Comparison of ENCODE assay signal across 8 cellular contexts in genomic region chr4:133151301-133151680, GRCh38. TPM values are rescaled to one million over a fixed set of nuclear protein-coding genes. Genes with fewer than 3 reads are reported as not detected.
A peak's percentile ranks its signal among the peaks of the same experiment; 100 is the strongest.
DNase-seq lines count a peak whose midpoint lies in the region; ATAC-seq and TF ChIP-seq lines count a peak whose summit lies in the region.
"Had no signal": no experiment of that assay in that cellular context is flagged by ENCODE, and none has a peak within 500 bp of the region (broad histone marks: within the 10 kb centered on the region; RNA-seq: fewer than 3 reads in every experiment).

No MANE protein-coding gene starts in this region.

- intact Hi-C loops in sigmoid colon (cut with DNase I) = no loop called here

- peaks cover 16 to 47% (median 21%) of the 10 kb centered on the region in 3 donors for H3K27me3 ChIP-seq in sigmoid colon

- ATAC-seq in HG02610 (IDR thresholded peaks at IDR 0.05; ENCODE audit: unreplicated experiment) = no peak
- no peak for ATAC-seq in HG02870 (IDR thresholded peaks at IDR 0.05; ENCODE audit: unreplicated experiment)
- ATAC-seq: mucosa of descending colon had no signal

- H3K36me3 ChIP-seq in ES-I3 (ENCODE audit: insufficient read depth, low read length) (no peaks in the 10 kb centered on the region), sigmoid colon (no peaks in the 10 kb centered on the region)

- TF ChIP-seq EP300 in sigmoid colon (IDR thresholded peaks at IDR 0.05) = no peak

- TF ChIP-seq POLR2A in sigmoid colon (IDR thresholded peaks at IDR 0.05) = no peak

- peak overlapping the region; percentile 73; the same call in 1 of the 2 replicates for H3K9ac ChIP-seq in ES-I3 (ENCODE audit: low read depth, low read length)

- WGBS in sigmoid colon, 2 donors = 3 to 12% methylated on average over 32 of the region's 32 CpGs

- H3K4me3 ChIP-seq in sigmoid colon = peak overlapping the region; percentile 17 to 55 (median 44)
- H3K4me3 ChIP-seq: mucosa of descending colon had no signal

- H3K9me3 ChIP-seq in ES-I3 (ENCODE audit: control insufficient read depth, insufficient read depth, low read length) (no peaks in the 10 kb centered on the region), sigmoid colon (no peaks in the 10 kb centered on the region)
- H3K9me3 ChIP-seq: mucosa of descending colon had no signal

- TF ChIP-seq CTCF in sigmoid colon (IDR thresholded peaks at IDR 0.05) = no peak

- peak; percentile 47 for DNase-seq in NCI-H748 treated with DMSO at 0.1 percent for 48 hours (lab: John Stamatoyannopoulos, UW)
- DNase-seq in glomerular visceral epithelial cell (ENCODE audit: extremely low spot score) = peak; percentile 28
- DNase-seq in sigmoid colon = peak; percentile 48
- DNase-seq in NCI-H146 (lab: John Stamatoyannopoulos, UW) = no peak

- H3K4me1 ChIP-seq in ES-I3 (ENCODE audit: insufficient read depth, low read length) (0 out of 2 replicates have a peak, but pooled peaks cover 6% of the 10 kb centered on the region), sigmoid colon (peaks cover 0 to 69% (median 57%) of the 10 kb centered on the region in 4 donors)

- no peak overlapping the region for H3K27ac ChIP-seq in sigmoid colon

RNA-seq across cellular contexts. Expression of gene PCDH10, which starts 2.2 kb away (rescaled TPM):
- 1 to 10 TPM in 3 of 4 donors, under 1 TPM in 1; 0.49 to 1.9 (median 1.4) TPM for total RNA-seq in sigmoid colon
- under 1 TPM in 2 of 3 donors, not detected in 1; under 0.01 to 0.34 TPM for polyA plus RNA-seq in sigmoid colon
